25 cellular contexts compared by ENCODE assay signal in the genomic region with DNA sequence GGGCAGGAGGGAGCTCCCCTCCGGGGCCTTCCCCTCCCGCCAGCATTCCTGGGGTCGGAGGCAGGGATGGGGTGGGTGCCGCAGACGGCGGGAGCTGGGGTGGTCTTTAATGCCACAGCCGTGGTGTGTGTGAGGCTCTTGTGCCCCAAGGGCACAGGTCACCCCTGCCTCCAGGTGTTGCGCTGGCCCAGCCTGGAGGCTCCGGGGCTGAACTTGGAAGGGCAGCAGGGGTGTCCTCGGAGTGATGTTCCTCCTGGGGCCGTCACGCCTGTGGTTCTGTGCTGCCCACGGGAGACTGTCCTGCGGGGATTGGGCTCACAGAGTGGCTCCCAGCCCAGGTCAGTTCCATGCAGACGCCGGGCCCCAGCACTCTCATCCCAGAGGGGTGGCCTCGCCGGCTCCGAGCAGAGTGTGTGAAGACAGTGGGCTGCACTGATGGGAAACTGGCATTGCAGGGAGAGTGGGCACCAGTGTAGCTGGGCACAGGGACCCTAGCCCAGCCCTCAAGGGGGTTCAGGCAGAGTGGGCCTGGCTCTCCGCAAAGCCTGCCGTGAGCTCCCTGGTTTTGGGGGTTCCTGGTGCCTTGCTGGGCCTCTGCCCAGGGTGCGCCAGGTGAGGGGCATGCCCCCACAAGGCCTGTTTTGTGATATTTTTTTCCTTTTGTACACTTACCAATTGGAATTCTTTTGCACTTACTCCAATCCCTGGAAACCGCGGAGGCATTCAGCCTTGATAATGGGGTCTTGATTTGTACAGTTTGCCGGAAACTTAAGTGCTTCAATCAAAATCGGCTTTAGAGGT.
"Had no signal": no experiment of that assay in that cellular context is flagged by ENCODE, and none has a peak within 500 bp of the region (broad histone marks: within the 10 kb centered on the region; RNA-seq: fewer than 3 reads in every experiment).

No MANE protein-coding gene starts in this region.

- H3K79me2 ChIP-seq: parathyroid adenoma had no signal

- H3K36me3 Mint-ChIP-seq: natural killer cell had no signal

- H3K27me3 ChIP-seq: esophagus squamous epithelium, neutrophil, sigmoid colon, testis, tibial artery, upper lobe of left lung, uterus had no signal

- H3K27ac ChIP-seq: neutrophil, parathyroid adenoma, testis, tibial artery, uterus had no signal

- FAIRE-seq: endometrium, frontal cortex, keratinocyte had no signal

- H3K4me3 Mint-ChIP-seq: effector memory CD8-positive, alpha-beta T cell; natural killer cell; stimulated activated effector memory CD8-positive, alpha-beta T cell treated with anti-CD3 and anti-CD28 coated beads, Interleukin-12 subunit alpha, Interleukin-12 subunit beta, amount 100 ng/mL, for 72 hours had no signal

- H3K9ac ChIP-seq: parathyroid adenoma had no signal

- DNase-seq: cortex of kidney; effector memory CD8-positive, alpha-beta T cell; erythroblast; esophagus squamous epithelium; hypothalamus; left ventricle myocardium superior; lower lobe of right lung; natural killer cell; sigmoid colon; stimulated activated CD4-positive, alpha-beta T cell treated with anti-CD3 and anti-CD28 coated beads, Interleukin-2, amount 100 ng/mL, for 24 hours; stimulated activated CD4-positive, alpha-beta T cell treated with anti-CD3 and anti-CD28 coated beads, Interleukin-4, amount 100 ng/mL, for 24 hours; stimulated activated naive CD8-positive, alpha-beta T cell treated with anti-CD3 and anti-CD28 coated beads, Interleukin-15, Interleukin-2, amounts not matched to agents 100 U/mL and 50 U/mL, for 24 hours; substantia nigra; testis; tibial artery; uterus had no signal

- H2AFZ ChIP-seq: parathyroid adenoma had no signal

- H3K36me3 ChIP-seq: uterus had no signal

- H3K27me3 Mint-ChIP-seq: effector memory CD8-positive, alpha-beta T cell; progenitor cell of endocrine pancreas had no signal

- ATAC-seq: effector memory CD8-positive, alpha-beta T cell; left ventricle myocardium superior; lower lobe of right lung; natural killer cell; right cardiac atrium; stimulated activated effector memory CD8-positive, alpha-beta T cell treated with anti-CD3 and anti-CD28 coated beads, Interleukin-12 subunit alpha, Interleukin-12 subunit beta, amount 100 ng/mL, for 72 hours; stimulated activated naive CD8-positive, alpha-beta T cell treated with anti-CD3 and anti-CD28 coated beads, Interleukin-15, Interleukin-2, amounts not matched to agents 100 U/mL and 50 U/mL, for 24 hours had no signal

- H3K9me3 ChIP-seq: esophagus squamous epithelium, lower lobe of right lung, neutrophil, sigmoid colon, testis, tibial artery, upper lobe of left lung, uterus had no signal

- H3K27ac Mint-ChIP-seq: natural killer cell; progenitor cell of endocrine pancreas; stimulated activated effector memory CD8-positive, alpha-beta T cell treated with anti-CD3 and anti-CD28 coated beads, Interleukin-12 subunit alpha, Interleukin-12 subunit beta, amount 100 ng/mL, for 72 hours had no signal

- H3K9me3 Mint-ChIP-seq: effector memory CD8-positive, alpha-beta T cell; natural killer cell; stimulated activated effector memory CD8-positive, alpha-beta T cell treated with anti-CD3 and anti-CD28 coated beads, Interleukin-12 subunit alpha, Interleukin-12 subunit beta, amount 100 ng/mL, for 72 hours had no signal

- H3K4me1 ChIP-seq: parathyroid adenoma, testis, tibial artery, uterus had no signal

- H3K4me3 ChIP-seq: esophagus squamous epithelium, lower lobe of right lung, sigmoid colon, testis, tibial artery, upper lobe of left lung, uterus had no signal
